Comparison of ENCODE assay signal across 8 cellular contexts in genomic region chr5:160467555-160468418, GRCh38.
DNase-seq lines count a peak whose midpoint lies in the region; ATAC-seq lines count a peak whose summit lies in the region.

No MANE protein-coding gene starts in this region.

- H3K27me3 ChIP-seq in iPS-18a (ENCODE audit: control insufficient read depth, insufficient read depth, low read length): no peaks in the 10 kb centered on the region

- H3K4me1 ChIP-seq in iPS-18a (ENCODE audit: control insufficient read depth, low read depth, low read length): peaks cover 9% of the 10 kb centered on the region

- in situ Hi-C loops in ACHN (cut with HindIII; ENCODE audit: low pct_ligation_motif_present, low pct_unique_long_range_greater_than_20kb, low sequenced_read_pairs): no loop called here

- ATAC-seq in GM18907 (IDR thresholded peaks at IDR 0.05; ENCODE audit: unreplicated experiment): peak; percentile 95
- ATAC-seq in HG03139 (IDR thresholded peaks at IDR 0.05; ENCODE audit: unreplicated experiment): peak; percentile 90

- H3K4me3 ChIP-seq in iPS-18a (ENCODE audit: low read length): no peak overlapping the region

- no peaks in the 10 kb centered on the region for H3K36me3 ChIP-seq in iPS-18a (ENCODE audit: control insufficient read depth, low read depth, low read length)

- DNase-seq in ACHN: peak; percentile 91
- peak; percentile 79 for DNase-seq in T-helper 22 cell (ENCODE audit: low read depth)
- peak in 32 of 58 donors; percentile 1 to 33 (median 14) for DNase-seq in anterior cingulate cortex (lab: John Stamatoyannopoulos, UW)
- peak; percentile 35 to 78 (median 61) for DNase-seq in stimulated activated CD4-positive, alpha-beta T cell treated with anti-CD3 and anti-CD28 coated beads, Interleukin-1b, Interleukin-23, amount 100 ng/mL, for 24 hours (ENCODE audit: low read depth in 4 of 4, low spot score in 1 of 4)
- no peak for DNase-seq in NCI-H187 (lab: John Stamatoyannopoulos, UW)

- H3K9me3 ChIP-seq in iPS-18a (ENCODE audit: control insufficient read depth, low read depth, low read length): no peaks in the 10 kb centered on the region

- peak overlapping the region; percentile 24 for H3K9ac ChIP-seq in iPS-18a (ENCODE audit: low read length)

- H3K27ac ChIP-seq in iPS-18a (ENCODE audit: low read length): no peak overlapping the region

Comparison
In these comparisons a context has a peak if more than half of its experiments do, and no peak if none do; other contexts are left out.
1. DNase-seq: peak in ACHN (single experiment), T-helper 22 cell (single experiment), anterior cingulate cortex (32 of 58) and stimulated activated CD4-positive, alpha-beta T cell treated with anti-CD3 and anti-CD28 coated beads, Interleukin-1b, Interleukin-23, amount 100 ng/mL, for 24 hours (4 of 4); none in NCI-H187 (0 of 2).